9 cellular contexts compared by ENCODE assay signal in genomic region chr3:45567730-45568172, GRCh38. TPM values are rescaled to one million over a fixed set of nuclear protein-coding genes. Genes with fewer than 3 reads are reported as not detected.
A peak's percentile ranks its signal among the peaks of the same experiment; 100 is the strongest.
DNase-seq lines count a peak whose midpoint lies in the region; ATAC-seq lines count a peak whose summit lies in the region.
"Had no signal": no experiment of that assay in that cellular context is flagged by ENCODE, and none has a peak within 500 bp of the region (broad histone marks: within the 10 kb centered on the region; RNA-seq: fewer than 3 reads in every experiment).

No MANE protein-coding gene starts in this region.

- DNase-seq in SKM-1 (lab: John Stamatoyannopoulos, UW; ENCODE audit: unreplicated experiment): peak; percentile 61
- DNase-seq in memory B cell (ENCODE audit: low spot score in 2 of 2): peak in 1 of 2 donors; percentile 25
- no peak for DNase-seq in posterior vena cava (ENCODE audit: low spot score)
- DNase-seq in NCI-H2029 (lab: John Stamatoyannopoulos, UW): no peak
- no peak for DNase-seq in NK-92 (lab: John Stamatoyannopoulos, UW; ENCODE audit: unreplicated experiment)
- DNase-seq in NCI-H446 (lab: John Stamatoyannopoulos, UW): no peak

- intact Hi-C loops in posterior vena cava (cut with DNase I): no loop called here

- no peaks in the 10 kb centered on the region for H3K36me3 Mint-ChIP-seq in memory B cell

- ATAC-seq in GM18517 (IDR thresholded peaks at IDR 0.05; ENCODE audit: unreplicated experiment) (peak; percentile 49), HG02678 (IDR thresholded peaks at IDR 0.05; ENCODE audit: unreplicated experiment) (peak; percentile 54), memory B cell (ENCODE audit: low read depth) (peak; percentile 79)

- peak overlapping the region; percentile 35 for H3K27ac Mint-ChIP-seq in memory B cell
- H3K27ac Mint-ChIP-seq: nephron had no signal

- H3K9me3 Mint-ChIP-seq in memory B cell: no peaks in the 10 kb centered on the region

- peak overlapping the region; percentile 7 for H3K4me3 Mint-ChIP-seq in memory B cell
- H3K4me3 Mint-ChIP-seq: nephron had no signal

- peaks cover 36% of the 10 kb centered on the region for H3K4me1 Mint-ChIP-seq in memory B cell

- no peaks in the 10 kb centered on the region for H3K27me3 Mint-ChIP-seq in memory B cell

RNA-seq across cellular contexts. Expression of gene LIMD1, which starts 26.8 kb away (rescaled TPM):
- total RNA-seq in posterior vena cava: 10 to 100 TPM; 28.9 to 33.5 TPM
